In genomic region chr11:75913984-75914383, GRCh38 we compare ENCODE assay signal across 27 cellular contexts.
"Had no signal": no experiment of that assay in that cellular context is flagged by ENCODE, and none has a peak within 500 bp of the region (broad histone marks: within the 10 kb centered on the region; RNA-seq: fewer than 3 reads in every experiment).

No MANE protein-coding gene starts in this region.

- H3K4me3 ChIP-seq: ovary, psoas muscle, right lobe of liver, sigmoid colon, stomach, suprapubic skin, testis, tibial artery, transverse colon, upper lobe of right lung, uterus had no signal

- H3K27ac ChIP-seq: neutrophil, ovary, parathyroid adenoma, psoas muscle, right lobe of liver, sigmoid colon, stomach, suprapubic skin, testis, tibial artery, transverse colon, upper lobe of right lung, uterus had no signal

- H3K36me3 ChIP-seq: ovary, tibial artery, transverse colon, uterus had no signal

- H3K9me3 ChIP-seq: neutrophil, ovary, psoas muscle, right lobe of liver, sigmoid colon, stomach, suprapubic skin, testis, tibial artery, transverse colon, upper lobe of right lung, uterus had no signal

- H3K27me3 ChIP-seq: neutrophil, ovary, right lobe of liver, sigmoid colon, stomach, suprapubic skin, testis, tibial artery, transverse colon, upper lobe of right lung, uterus had no signal

- DNase-seq: naive thymus-derived CD8-positive, alpha-beta T cell; nephron progenitor cell; nucleus accumbens; ovary; posterior cingulate gyrus; psoas muscle; right cardiac atrium; right lobe of liver; sigmoid colon; small intestine; stimulated activated CD4-positive, alpha-beta T cell treated with anti-CD3 and anti-CD28 coated beads, Interleukin-15, amount 100 ng/mL, for 24 hours; stimulated activated CD4-positive, alpha-beta T cell treated with anti-CD3 and anti-CD28 coated beads, Interleukin-2, amount 100 ng/mL, for 24 hours; stimulated activated CD4-positive, alpha-beta T cell treated with anti-CD3 and anti-CD28 coated beads, Interleukin-2, amount 100 ng/mL, for 48 hours; stimulated activated CD4-positive, alpha-beta T cell treated with anti-CD3 and anti-CD28 coated beads, Interleukin-4, amount 100 ng/mL, for 24 hours; stimulated activated naive B cell treated with anti-CD40 and anti-IgM and Interleukin-4, amounts not matched to agents 10 μg/mL and 1 μg/mL and 100 μg/mL, for 72 hours; stimulated activated naive CD4-positive, alpha-beta T cell treated with Interleukin-2 at 50 U/mL for 16 hours; stomach; testis; tibial artery; transverse colon; upper lobe of right lung; uterus had no signal

- ATAC-seq: naive thymus-derived CD8-positive, alpha-beta T cell; natural killer cell treated with Interleukin-12 subunit alpha and Interleukin-12 subunit beta and Interleukin-15 and Interleukin-18, amount 100 ng/mL, for 72 hours; psoas muscle; right cardiac atrium; right lobe of liver; stimulated activated effector memory CD8-positive, alpha-beta T cell treated with anti-CD3 and anti-CD28 coated beads, Interleukin-12 subunit alpha, Interleukin-12 subunit beta, amount 100 ng/mL, for 72 hours; stimulated activated naive B cell treated with anti-CD40 and anti-IgM and Interleukin-4, amounts not matched to agents 10 μg/mL and 1 μg/mL and 100 μg/mL, for 72 hours; upper lobe of right lung had no signal

- H3K4me1 ChIP-seq: parathyroid adenoma, right lobe of liver, testis, uterus had no signal

- FAIRE-seq: small intestine had no signal

- H3K79me2 ChIP-seq: parathyroid adenoma had no signal

- H2AFZ ChIP-seq: parathyroid adenoma had no signal

- H3K9ac ChIP-seq: parathyroid adenoma had no signal
